16 cellular contexts compared by ENCODE assay signal in genomic region chr1:172149377-172149776, GRCh38.
"Had no signal": no experiment of that assay in that cellular context is flagged by ENCODE, and none has a peak within 500 bp of the region (broad histone marks: within the 10 kb centered on the region; RNA-seq: fewer than 3 reads in every experiment).

No MANE protein-coding gene starts in this region.

- H3K79me2 ChIP-seq: parathyroid adenoma had no signal

- H3K27me3 ChIP-seq: ascending aorta, cardiac muscle cell, esophagus squamous epithelium, foreskin keratinocyte, thyroid gland had no signal

- H3K36me3 Mint-ChIP-seq: stimulated activated memory B cell treated with anti-CD40 and anti-IgM and Interleukin-4, amounts not matched to agents 10 μg/mL and 1 μg/mL and 100 μg/mL, for 72 hours had no signal

- H3K36me3 ChIP-seq: ascending aorta, cardiac muscle cell, esophagus squamous epithelium, thyroid gland had no signal

- H3K9me3 ChIP-seq: ascending aorta, esophagus squamous epithelium, thyroid gland had no signal

- ATAC-seq: activated naive CD8-positive, alpha-beta T cell treated with anti-CD3 and anti-CD28 coated beads, Interleukin-2, amount 50 U/mL, for 24 hours; foreskin keratinocyte; left ventricle myocardium superior; stimulated activated memory B cell treated with anti-CD40 and anti-IgM and Interleukin-4, amounts not matched to agents 10 μg/mL and 1 μg/mL and 100 μg/mL, for 72 hours had no signal

- H3K4me1 ChIP-seq: parathyroid adenoma, thyroid gland had no signal

- H3K27me3 Mint-ChIP-seq: activated CD4-positive, alpha-beta T cell treated with anti-CD3 and anti-CD28 coated beads, Interleukin-2, amount 10 ng/mL, durations not matched to agents 24 days and 14 days; activated naive CD8-positive, alpha-beta T cell treated with anti-CD3 and anti-CD28 coated beads, Interleukin-2, amount 50 U/mL, for 24 hours; stimulated activated memory B cell treated with anti-CD40 and anti-IgM and Interleukin-4, amounts not matched to agents 10 μg/mL and 1 μg/mL and 100 μg/mL, for 72 hours had no signal

- H2AFZ ChIP-seq: parathyroid adenoma had no signal

- H3K4me3 Mint-ChIP-seq: activated CD4-positive, alpha-beta T cell treated with anti-CD3 and anti-CD28 coated beads, Interleukin-2, amount 10 ng/mL, durations not matched to agents 24 days and 14 days; activated naive CD8-positive, alpha-beta T cell treated with anti-CD3 and anti-CD28 coated beads, Interleukin-2, amount 50 U/mL, for 24 hours; neural crest cell; stimulated activated memory B cell treated with anti-CD40 and anti-IgM and Interleukin-4, amounts not matched to agents 10 μg/mL and 1 μg/mL and 100 μg/mL, for 72 hours had no signal

- H3K4me3 ChIP-seq: ascending aorta, cardiac muscle cell, esophagus squamous epithelium, thyroid gland had no signal

- H3K9ac ChIP-seq: parathyroid adenoma had no signal

- DNase-seq: activated CD4-positive, alpha-beta T cell treated with anti-CD3 and anti-CD28 coated beads, Interleukin-2, amount 10 ng/mL, durations not matched to agents 24 days and 14 days; activated CD4-positive, CD25-positive, alpha-beta regulatory T cell; activated naive CD4-positive, alpha-beta T cell; activated naive CD8-positive, alpha-beta T cell treated with anti-CD3 and anti-CD28 coated beads, Interleukin-2, amount 50 U/mL, for 24 hours; activated T-cell treated with anti-CD3 and anti-CD28 coated beads for 4 hours; esophagus squamous epithelium; foreskin keratinocyte; glutamatergic neuron; left ventricle myocardium superior; SW 1271; thyroid gland had no signal

- H3K27ac ChIP-seq: ascending aorta, cardiac muscle cell, esophagus squamous epithelium, foreskin keratinocyte, parathyroid adenoma, thyroid gland had no signal

- H3K27ac Mint-ChIP-seq: activated CD4-positive, alpha-beta T cell treated with anti-CD3 and anti-CD28 coated beads, Interleukin-2, amount 10 ng/mL, durations not matched to agents 24 days and 14 days; activated naive CD8-positive, alpha-beta T cell treated with anti-CD3 and anti-CD28 coated beads, Interleukin-2, amount 50 U/mL, for 24 hours; stimulated activated memory B cell treated with anti-CD40 and anti-IgM and Interleukin-4, amounts not matched to agents 10 μg/mL and 1 μg/mL and 100 μg/mL, for 72 hours had no signal

- H3K9me3 Mint-ChIP-seq: activated naive CD8-positive, alpha-beta T cell treated with anti-CD3 and anti-CD28 coated beads, Interleukin-2, amount 50 U/mL, for 24 hours; neural crest cell; stimulated activated memory B cell treated with anti-CD40 and anti-IgM and Interleukin-4, amounts not matched to agents 10 μg/mL and 1 μg/mL and 100 μg/mL, for 72 hours had no signal
